In genomic region chr18:55786651-55787272, GRCh38 we compare ENCODE assay signal across 34 cellular contexts.
DNase-seq lines count a peak whose midpoint lies in the region; ATAC-seq and TF ChIP-seq lines count a peak whose summit lies in the region.
"Had no signal": no experiment of that assay in that cellular context is flagged by ENCODE, and none has a peak within 500 bp of the region (broad histone marks: within the 10 kb centered on the region; RNA-seq: fewer than 3 reads in every experiment).

No MANE protein-coding gene starts in this region.

- no peak overlapping the region for H3K4me3 ChIP-seq in epithelial cell of proximal tubule (ENCODE audit: low read depth, low read length)
- H3K4me3 ChIP-seq in gastrocnemius medialis, result no peak overlapping the region
- H3K4me3 ChIP-seq in ascending aorta, result no peak overlapping the region
- H3K4me3 ChIP-seq: A549, body of pancreas, GM12878, ovary, Peyer's patch had no signal

- no peak overlapping the region for H3K4me3 Mint-ChIP-seq in mesothelial cell of epicardium
- H3K4me3 Mint-ChIP-seq: activated CD4-positive, alpha-beta T cell treated with anti-CD3 and anti-CD28 coated beads, Interleukin-2, amount 10 ng/mL, durations not matched to agents 7 days and 5 days; activated naive CD8-positive, alpha-beta T cell treated with anti-CD3 and anti-CD28 coated beads, Interleukin-2, amount 10 ng/mL, durations not matched to agents 7 days and 5 days; activated T-cell treated with anti-CD3 and anti-CD28 coated beads, Interleukin-2, amount 50 U/mL, for 24 hours; CD4-positive, alpha-beta memory T cell; central memory CD8-positive, alpha-beta T cell; dendritic cell treated with granulocyte-macrophage colony-stimulating factor and Interleukin-4, amounts not matched to agents 40 ng/mL and 50 ng/mL, for 4 days; endodermal cell had no signal

- DNase-seq in Caki2 (ENCODE audit: low read depth) (peak; percentile 64), OCI-M1 (lab: John Stamatoyannopoulos, UW) (peak; percentile 80), epithelial cell of proximal tubule (ENCODE audit: low read depth) (peak; percentile 79), mesothelial cell of epicardium (ENCODE audit: low spot score in 2 of 2, unreplicated experiment in 2 of 2) (no peak), NCI-H446 (lab: John Stamatoyannopoulos, UW) (no peak), gastrocnemius medialis (no peak), ascending aorta (ENCODE audit: low spot score in 2 of 2) (no peak)
- DNase-seq: activated CD4-positive, alpha-beta T cell treated with anti-CD3 and anti-CD28 coated beads, Interleukin-2, amount 10 ng/mL, durations not matched to agents 7 days and 5 days; activated gamma-delta T cell; activated naive CD8-positive, alpha-beta T cell treated with anti-CD3 and anti-CD28 coated beads, Interleukin-2, amount 10 ng/mL, durations not matched to agents 7 days and 5 days; activated T-cell treated with anti-CD3 and anti-CD28 coated beads, Interleukin-2, amount 50 U/mL, for 24 hours; body of pancreas; CD4-positive, alpha-beta memory T cell; DMS 273 treated with DMSO at 0.1 percent for 48 hours; endodermal cell; hippocampal formation; Kasumi-1; NCI-H146; NCI-H748 treated with DMSO at 0.1 percent for 48 hours; ovary; Peyer's patch; retina; SIG-M5; small intestine; stimulated activated CD4-positive, alpha-beta T cell treated with anti-CD3 and anti-CD28 coated beads, Interleukin-1b, Interleukin-23, amount 100 ng/mL, for 48 hours; stimulated activated naive CD8-positive, alpha-beta T cell treated with anti-CD3 and anti-CD28 coated beads, Interleukin-15, Interleukin-2, amounts not matched to agents 100 U/mL and 50 U/mL, for 24 hours; SW 1271; T-helper 9 cell had no signal

- H3K36me3 ChIP-seq in gastrocnemius medialis, result no peaks in the 10 kb centered on the region
- no peaks in the 10 kb centered on the region for H3K36me3 ChIP-seq in ascending aorta
- H3K36me3 ChIP-seq: ovary, Peyer's patch had no signal

- H3K27ac ChIP-seq in gastrocnemius medialis, result no peak overlapping the region
- H3K27ac ChIP-seq in ascending aorta, result no peak overlapping the region
- H3K27ac ChIP-seq: A549, body of pancreas, HL-60, ovary, Peyer's patch had no signal

- no peak for TF ChIP-seq CTCF in epithelial cell of proximal tubule (conservative IDR thresholded peaks at IDR 0.05; ENCODE audit: low read depth, low read length)
- TF ChIP-seq CTCF in mesothelial cell of epicardium (IDR thresholded peaks at IDR 0.05; ENCODE audit: unreplicated experiment), result no peak
- TF ChIP-seq CTCF in gastrocnemius medialis (IDR thresholded peaks at IDR 0.05 in 4 of 5, conservative IDR thresholded peaks at IDR 0.05 in 1 of 5), result no peak
- no peak for TF ChIP-seq CTCF in ascending aorta (IDR thresholded peaks at IDR 0.05)

- in situ Hi-C loops in Caki2 (cut with HindIII; ENCODE audit: low pct_unique_long_range_greater_than_20kb, low sequenced_read_pairs) (no loop called here), gastrocnemius medialis (cut with MboI; ENCODE audit: low sequenced_read_pairs in 4 of 4) (loop anchor here in 3 of 4 donors (10.0 to 25.0 kb wide), 3 partner anchors 374 to 549 kb away; no protein-coding TSS in a partner anchor)

- H3K27me3 ChIP-seq in gastrocnemius medialis, result no peaks in the 10 kb centered on the region
- no peaks in the 10 kb centered on the region for H3K27me3 ChIP-seq in ascending aorta
- H3K27me3 ChIP-seq: body of pancreas, ovary, Peyer's patch had no signal

- H3K9me3 Mint-ChIP-seq in mesothelial cell of epicardium, result peaks cover 16% of the 10 kb centered on the region
- H3K9me3 Mint-ChIP-seq: dendritic cell treated with granulocyte-macrophage colony-stimulating factor and Interleukin-4, amounts not matched to agents 40 ng/mL and 50 ng/mL, for 4 days had no signal

- ATAC-seq in GM21619 (IDR thresholded peaks at IDR 0.05; ENCODE audit: unreplicated experiment) (no peak), gastrocnemius medialis (no peak)
- ATAC-seq: A549; body of pancreas; GM12878; stimulated activated naive CD8-positive, alpha-beta T cell treated with anti-CD3 and anti-CD28 coated beads, Interleukin-15, Interleukin-2, amounts not matched to agents 100 U/mL and 50 U/mL, for 24 hours had no signal

- no peaks in the 10 kb centered on the region for H3K27me3 Mint-ChIP-seq in mesothelial cell of epicardium (ENCODE audit: low read depth)

- H3K4me1 ChIP-seq in gastrocnemius medialis (no peaks in the 10 kb centered on the region), ascending aorta (no peaks in the 10 kb centered on the region)
- H3K4me1 ChIP-seq: body of pancreas, Peyer's patch had no signal

- peaks cover 39% of the 10 kb centered on the region for H3K4me1 Mint-ChIP-seq in mesothelial cell of epicardium
- H3K4me1 Mint-ChIP-seq: CD4-positive, alpha-beta memory T cell; central memory CD8-positive, alpha-beta T cell had no signal

- H3K9me3 ChIP-seq in gastrocnemius medialis (no peaks in the 10 kb centered on the region), ascending aorta (no peaks in the 10 kb centered on the region)
- H3K9me3 ChIP-seq: A549, body of pancreas, ovary, Peyer's patch had no signal

- no peak for TF ChIP-seq POLR2A in gastrocnemius medialis (IDR thresholded peaks at IDR 0.05)

- intact Hi-C loops in gastrocnemius medialis (cut with DNase I; ENCODE audit: low total_unique reads) (loop anchor here (10.0 kb wide), 1 partner anchor 198 kb away; no protein-coding TSS in a partner anchor), ascending aorta (cut with DNase I) (loop anchor here (10.0 kb wide), 1 partner anchor 618 kb away; no protein-coding TSS in a partner anchor)

- peaks cover 12% of the 10 kb centered on the region for H3K36me3 Mint-ChIP-seq in mesothelial cell of epicardium
- H3K36me3 Mint-ChIP-seq: activated naive CD8-positive, alpha-beta T cell treated with anti-CD3 and anti-CD28 coated beads, Interleukin-2, amount 10 ng/mL, durations not matched to agents 7 days and 5 days; CD4-positive, alpha-beta memory T cell had no signal

- H3K27ac Mint-ChIP-seq in mesothelial cell of epicardium, result peak overlapping the region; percentile 52
- H3K27ac Mint-ChIP-seq: activated CD4-positive, alpha-beta T cell treated with anti-CD3 and anti-CD28 coated beads, Interleukin-2, amount 10 ng/mL, durations not matched to agents 7 days and 5 days; activated naive CD8-positive, alpha-beta T cell treated with anti-CD3 and anti-CD28 coated beads, Interleukin-2, amount 10 ng/mL, durations not matched to agents 7 days and 5 days; activated T-cell treated with anti-CD3 and anti-CD28 coated beads, Interleukin-2, amount 50 U/mL, for 24 hours; CD4-positive, alpha-beta memory T cell; dendritic cell treated with granulocyte-macrophage colony-stimulating factor and Interleukin-4, amounts not matched to agents 40 ng/mL and 50 ng/mL, for 4 days; endodermal cell had no signal

Comparison
In these comparisons a context has a peak if more than half of its experiments do, and no peak if none do; other contexts are left out.
1. DNase-seq: peak in Caki2 (single experiment), OCI-M1 (single experiment) and epithelial cell of proximal tubule (single experiment); none in mesothelial cell of epicardium (0 of 2), NCI-H446 (0 of 2), gastrocnemius medialis (0 of 2) and ascending aorta (0 of 2).